In genomic region chr2:170034596-170034995, GRCh38 we compare ENCODE assay signal across 39 cellular contexts.
"Had no signal": no experiment of that assay in that cellular context is flagged by ENCODE, and none has a peak within 500 bp of the region (broad histone marks: within the 10 kb centered on the region; RNA-seq: fewer than 3 reads in every experiment).

No MANE protein-coding gene starts in this region.

- H3K4me3 ChIP-seq: adrenal gland, body of pancreas, breast epithelium, cardiac muscle cell had no signal

- DNase-seq: activated effector memory CD4-positive, alpha-beta T cell treated with anti-CD3 and anti-CD28 coated beads, Interleukin-2, amount 50 U/mL, for 16 hours; activated effector memory CD4-positive, alpha-beta T cell treated with Interleukin-2 at 50 U/mL for 16 hours; activated gamma-delta T cell; activated gamma-delta T cell treated with Interleukin-2 at 50 U/mL for 16 hours; activated naive CD4-positive, alpha-beta T cell; activated naive CD4-positive, alpha-beta T cell treated with anti-CD3 and anti-CD28 coated beads for 36 hours; activated naive CD4-positive, alpha-beta T cell treated with anti-CD3 and anti-CD28 coated beads, Interleukin-2, amount 10 ng/mL, durations not matched to agents 7 days and 5 days; activated naive CD4-positive, alpha-beta T cell treated with anti-CD3 and anti-CD28 coated beads, Interleukin-2, amount 50 U/mL, for 16 hours; activated naive CD4-positive, alpha-beta T cell treated with Interleukin-2 at 50 U/mL for 16 hours; activated naive CD8-positive, alpha-beta T cell treated with anti-CD3 and anti-CD28 coated beads for 36 hours; activated naive CD8-positive, alpha-beta T cell treated with anti-CD3 and anti-CD28 coated beads, Interleukin-2, amount 10 ng/mL, durations not matched to agents 7 days and 5 days; activated naive CD8-positive, alpha-beta T cell treated with anti-CD3 and anti-CD28 coated beads, Interleukin-2, amount 50 U/mL, for 24 hours; activated T-cell treated with anti-CD3 and anti-CD28 coated beads, Interleukin-2, amount 50 U/mL, for 1 hour; activated T-cell treated with anti-CD3 and anti-CD28 coated beads, Interleukin-2, amount 50 U/mL, for 24 hours; activated T-cell treated with anti-CD3 and anti-CD28 coated beads, Interleukin-2, amount 50 U/mL, for 4 hours; activated T-cell treated with anti-CD3 and anti-CD28 coated beads, Interleukin-2, amount 50 U/mL, for 48 hours; activated T-cell treated with anti-CD3 and anti-CD28 coated beads, Interleukin-2, amount 50 U/mL, for 72 hours; adrenal gland; amniotic stem cell; amygdala; anterior cingulate cortex; aorta; body of pancreas; brain microvascular endothelial cell; caudate nucleus; central memory CD4-positive, alpha-beta T cell; cerebellar nuclear complex had no signal

- H3K27me3 Mint-ChIP-seq: activated naive CD4-positive, alpha-beta T cell treated with anti-CD3 and anti-CD28 coated beads, Interleukin-2, amount 10 ng/mL, durations not matched to agents 7 days and 5 days; activated naive CD4-positive, alpha-beta T cell treated with anti-CD3 and anti-CD28 coated beads, Interleukin-2, amount 50 U/mL, for 24 hours; activated naive CD8-positive, alpha-beta T cell; activated naive CD8-positive, alpha-beta T cell treated with anti-CD3 and anti-CD28 coated beads for 36 hours; activated naive CD8-positive, alpha-beta T cell treated with anti-CD3 and anti-CD28 coated beads, Interleukin-2, amount 10 ng/mL, durations not matched to agents 7 days and 5 days; activated naive CD8-positive, alpha-beta T cell treated with anti-CD3 and anti-CD28 coated beads, Interleukin-2, amount 50 U/mL, for 24 hours; activated T-cell treated with anti-CD3 and anti-CD28 coated beads, Interleukin-2, amount 50 U/mL, for 24 hours; activated T-helper 17 cell treated with anti-CD3 and anti-CD28 coated beads, Interleukin-2, amount 50 U/mL, for 72 hours; brain; central memory CD8-positive, alpha-beta T cell had no signal

- H3K27me3 ChIP-seq: adrenal gland, body of pancreas, brain microvascular endothelial cell, breast epithelium, cardiac muscle cell had no signal

- H3K9me3 ChIP-seq: body of pancreas, breast epithelium had no signal

- H3K27ac Mint-ChIP-seq: activated naive CD4-positive, alpha-beta T cell treated with anti-CD3 and anti-CD28 coated beads for 36 hours; activated naive CD4-positive, alpha-beta T cell treated with anti-CD3 and anti-CD28 coated beads, Interleukin-2, amount 10 ng/mL, durations not matched to agents 7 days and 5 days; activated naive CD4-positive, alpha-beta T cell treated with anti-CD3 and anti-CD28 coated beads, Interleukin-2, amount 50 U/mL, for 24 hours; activated naive CD4-positive, alpha-beta T cell treated with anti-CD3 and anti-CD28 coated beads, Interleukin-2, amount 50 U/mL, for 72 hours; activated naive CD8-positive, alpha-beta T cell; activated naive CD8-positive, alpha-beta T cell treated with anti-CD3 and anti-CD28 coated beads for 36 hours; activated naive CD8-positive, alpha-beta T cell treated with anti-CD3 and anti-CD28 coated beads, Interleukin-2, amount 10 ng/mL, durations not matched to agents 7 days and 5 days; activated naive CD8-positive, alpha-beta T cell treated with anti-CD3 and anti-CD28 coated beads, Interleukin-2, amount 50 U/mL, for 24 hours; activated T-cell treated with anti-CD3 and anti-CD28 coated beads, Interleukin-2, amount 50 U/mL, for 24 hours; activated T-cell treated with anti-CD3 and anti-CD28 coated beads, Interleukin-2, amount 50 U/mL, for 72 hours; activated T-helper 1 cell treated with anti-CD3 and anti-CD28 coated beads, Interleukin-12 subunit alpha, Interleukin-12 subunit beta, Interleukin-2, Interleukin-4 antibody, amounts not matched to agents 30 ng/mL and 10 ng/mL and 1 ng/mL, durations not matched to agents 14 hours and 24 hours and 36 hours; activated T-helper 17 cell treated with anti-CD3 and anti-CD28 coated beads, Interleukin-2, amount 50 U/mL, for 72 hours; activated T-helper 2 cell treated with anti-CD3 and anti-CD28 coated beads, Interferon-gamma antibody, Interleukin-2, Interleukin-4, amounts not matched to agents 10 μg/mL and 5 μg/mL and 100 μg/mL, durations not matched to agents 14 hours and 24 hours and 36 hours; brain had no signal

- H3K27ac ChIP-seq: adrenal gland, body of pancreas, brain microvascular endothelial cell, breast epithelium, cardiac muscle cell had no signal

- FAIRE-seq: astrocyte, bronchial epithelial cell had no signal

- H3K9me3 Mint-ChIP-seq: activated naive CD4-positive, alpha-beta T cell treated with anti-CD3 and anti-CD28 coated beads for 36 hours; activated naive CD4-positive, alpha-beta T cell treated with anti-CD3 and anti-CD28 coated beads, Interleukin-2, amount 10 ng/mL, durations not matched to agents 7 days and 5 days; activated naive CD4-positive, alpha-beta T cell treated with anti-CD3 and anti-CD28 coated beads, Interleukin-2, amount 50 U/mL, for 72 hours; activated naive CD8-positive, alpha-beta T cell treated with anti-CD3 and anti-CD28 coated beads, Interleukin-2, amount 10 ng/mL, durations not matched to agents 7 days and 5 days; activated T-cell treated with anti-CD3 and anti-CD28 coated beads, Interleukin-2, amount 50 U/mL, for 24 hours; activated T-cell treated with anti-CD3 and anti-CD28 coated beads, Interleukin-2, amount 50 U/mL, for 4 hours; activated T-cell treated with anti-CD3 and anti-CD28 coated beads, Interleukin-2, amount 50 U/mL, for 72 hours; activated T-helper 1 cell treated with anti-CD3 and anti-CD28 coated beads, Interleukin-12 subunit alpha, Interleukin-12 subunit beta, Interleukin-2, Interleukin-4 antibody, amounts not matched to agents 30 ng/mL and 10 ng/mL and 1 ng/mL, durations not matched to agents 14 hours and 24 hours and 36 hours; activated T-helper 17 cell treated with anti-CD3 and anti-CD28 coated beads, Interleukin-2, amount 50 U/mL, for 72 hours; activated T-helper 2 cell treated with anti-CD3 and anti-CD28 coated beads, Interferon-gamma antibody, Interleukin-2, Interleukin-4, amounts not matched to agents 10 μg/mL and 5 μg/mL and 100 μg/mL, durations not matched to agents 14 hours and 24 hours and 36 hours; central memory CD8-positive, alpha-beta T cell had no signal

- H3K4me1 ChIP-seq: adrenal gland, body of pancreas, breast epithelium had no signal

- H3K4me1 Mint-ChIP-seq: activated naive CD4-positive, alpha-beta T cell treated with anti-CD3 and anti-CD28 coated beads, Interleukin-2, amount 10 ng/mL, durations not matched to agents 7 days and 5 days; activated naive CD4-positive, alpha-beta T cell treated with anti-CD3 and anti-CD28 coated beads, Interleukin-2, amount 50 U/mL, for 24 hours; activated naive CD8-positive, alpha-beta T cell treated with anti-CD3 and anti-CD28 coated beads for 36 hours; activated naive CD8-positive, alpha-beta T cell treated with anti-CD3 and anti-CD28 coated beads, Interleukin-2, amount 10 ng/mL, durations not matched to agents 7 days and 5 days; activated naive CD8-positive, alpha-beta T cell treated with anti-CD3 and anti-CD28 coated beads, Interleukin-2, amount 50 U/mL, for 24 hours; activated T-helper 17 cell treated with anti-CD3 and anti-CD28 coated beads, Interleukin-2, amount 50 U/mL, for 72 hours had no signal

- ATAC-seq: activated naive CD4-positive, alpha-beta T cell treated with anti-CD3 and anti-CD28 coated beads, Interleukin-2, amount 50 U/mL, for 72 hours; activated naive CD8-positive, alpha-beta T cell treated with anti-CD3 and anti-CD28 coated beads, Interleukin-2, amount 50 U/mL, for 24 hours; activated T-cell treated with anti-CD3 and anti-CD28 coated beads, Interleukin-2, amount 50 U/mL, for 4 hours; activated T-cell treated with anti-CD3 and anti-CD28 coated beads, Interleukin-2, amount 50 U/mL, for 72 hours; activated T-helper 17 cell treated with anti-CD3 and anti-CD28 coated beads, Interleukin-2, amount 50 U/mL, for 72 hours; body of pancreas had no signal

- H3K4me3 Mint-ChIP-seq: activated naive CD4-positive, alpha-beta T cell treated with anti-CD3 and anti-CD28 coated beads for 36 hours; activated naive CD4-positive, alpha-beta T cell treated with anti-CD3 and anti-CD28 coated beads, Interleukin-2, amount 10 ng/mL, durations not matched to agents 7 days and 5 days; activated naive CD4-positive, alpha-beta T cell treated with anti-CD3 and anti-CD28 coated beads, Interleukin-2, amount 50 U/mL, for 24 hours; activated naive CD8-positive, alpha-beta T cell; activated naive CD8-positive, alpha-beta T cell treated with anti-CD3 and anti-CD28 coated beads for 36 hours; activated naive CD8-positive, alpha-beta T cell treated with anti-CD3 and anti-CD28 coated beads, Interleukin-2, amount 10 ng/mL, durations not matched to agents 7 days and 5 days; activated naive CD8-positive, alpha-beta T cell treated with anti-CD3 and anti-CD28 coated beads, Interleukin-2, amount 50 U/mL, for 24 hours; activated T-cell treated with anti-CD3 and anti-CD28 coated beads, Interleukin-2, amount 50 U/mL, for 24 hours; activated T-cell treated with anti-CD3 and anti-CD28 coated beads, Interleukin-2, amount 50 U/mL, for 4 hours; activated T-cell treated with anti-CD3 and anti-CD28 coated beads, Interleukin-2, amount 50 U/mL, for 72 hours; activated T-helper 1 cell treated with anti-CD3 and anti-CD28 coated beads, Interleukin-12 subunit alpha, Interleukin-12 subunit beta, Interleukin-2, Interleukin-4 antibody, amounts not matched to agents 30 ng/mL and 10 ng/mL and 1 ng/mL, durations not matched to agents 14 hours and 24 hours and 36 hours; activated T-helper 17 cell treated with anti-CD3 and anti-CD28 coated beads, Interleukin-2, amount 50 U/mL, for 72 hours; brain; central memory CD8-positive, alpha-beta T cell had no signal

- H3K36me3 ChIP-seq: adrenal gland, brain microvascular endothelial cell, breast epithelium had no signal
